27 cellular contexts compared by ENCODE assay signal in genomic region chr18:35811896-35812295, GRCh38.
A peak's percentile ranks its signal among the peaks of the same experiment; 100 is the strongest.
DNase-seq lines count a peak whose midpoint lies in the region; ATAC-seq and TF ChIP-seq lines count a peak whose summit lies in the region.
"Had no signal": no experiment of that assay in that cellular context is flagged by ENCODE, and none has a peak within 500 bp of the region (broad histone marks: within the 10 kb centered on the region; RNA-seq: fewer than 3 reads in every experiment).

No MANE protein-coding gene starts in this region.

- peak overlapping the region; percentile 49 for H3K4me3 Mint-ChIP-seq in natural killer cell treated with Interleukin-12 subunit alpha and Interleukin-12 subunit beta and Interleukin-15 and Interleukin-18, amount 100 ng/mL, for 72 hours
- H3K4me3 Mint-ChIP-seq in natural killer cell, result no peak overlapping the region
- H3K4me3 Mint-ChIP-seq: activated T-helper 17 cell treated with anti-CD3 and anti-CD28 coated beads, Interleukin-2, amount 50 U/mL, for 72 hours; mesothelial cell of epicardium; T-helper 2 cell treated with Interferon-gamma antibody and Interleukin-4, amounts not matched to agents 5 μg/mL and 100 μg/mL, for 36 hours had no signal

- DNase-seq in natural killer cell treated with Interleukin-12 subunit alpha and Interleukin-12 subunit beta and Interleukin-15 and Interleukin-18, amount 100 ng/mL, for 72 hours (ENCODE audit: low spot score), result no peak
- no peak for DNase-seq in natural killer cell
- DNase-seq in OCI-M1 (lab: John Stamatoyannopoulos, UW), result peak; percentile 21
- DNase-seq in epithelial cell of esophagus (ENCODE audit: low read depth), result peak; percentile 84
- no peak for DNase-seq in DMS153 (lab: John Stamatoyannopoulos, UW)
- no peak for DNase-seq in NCI-H1417 (lab: John Stamatoyannopoulos, UW)
- DNase-seq in tibial artery, result no peak
- DNase-seq: caudate nucleus; DMS79; effector CD4-positive, alpha-beta T cell; kidney glomerular epithelial cell; MG63; NCI-H2107; NCI-H526 treated with DMSO at 0.1 percent for 48 hours; nucleus accumbens; right cardiac atrium; SJCRH30; stimulated activated CD4-positive, alpha-beta T cell treated with anti-CD3 and anti-CD28 coated beads, Interleukin-15, amount 100 ng/mL, for 24 hours; stimulated activated naive CD4-positive, alpha-beta T cell had no signal

- peaks cover 7% of the 10 kb centered on the region for H3K9me3 Mint-ChIP-seq in natural killer cell treated with Interleukin-12 subunit alpha and Interleukin-12 subunit beta and Interleukin-15 and Interleukin-18, amount 100 ng/mL, for 72 hours
- H3K9me3 Mint-ChIP-seq in natural killer cell, result peaks cover 0 to 3% of the 10 kb centered on the region in 2 donors
- H3K9me3 Mint-ChIP-seq: activated T-helper 17 cell treated with anti-CD3 and anti-CD28 coated beads, Interleukin-2, amount 50 U/mL, for 72 hours; T-helper 2 cell treated with Interferon-gamma antibody and Interleukin-4, amounts not matched to agents 5 μg/mL and 100 μg/mL, for 36 hours had no signal

- no peak for ATAC-seq in natural killer cell treated with Interleukin-12 subunit alpha and Interleukin-12 subunit beta and Interleukin-15 and Interleukin-18, amount 100 ng/mL, for 72 hours
- no peak for ATAC-seq in natural killer cell
- no peak for ATAC-seq in HG03439 (IDR thresholded peaks at IDR 0.05; ENCODE audit: unreplicated experiment)
- ATAC-seq: A549; activated T-helper 17 cell treated with anti-CD3 and anti-CD28 coated beads, Interleukin-2, amount 50 U/mL, for 72 hours; right cardiac atrium had no signal

- H3K27ac ChIP-seq in tibial artery, result no peak overlapping the region
- H3K27ac ChIP-seq: A549, C4-2B, hepatocyte, SJCRH30 had no signal

- H3K4me1 ChIP-seq in tibial artery, result no peaks in the 10 kb centered on the region
- H3K4me1 ChIP-seq: A549, HAP-1, SJCRH30 had no signal

- peaks cover 7 to 26% of the 10 kb centered on the region in 2 donors for H3K27me3 Mint-ChIP-seq in natural killer cell treated with Interleukin-12 subunit alpha and Interleukin-12 subunit beta and Interleukin-15 and Interleukin-18, amount 100 ng/mL, for 72 hours
- peaks cover 6 to 7% of the 10 kb centered on the region in 2 donors for H3K27me3 Mint-ChIP-seq in natural killer cell (ENCODE audit: low read depth in 2 of 2)

- H3K4me3 ChIP-seq in epithelial cell of esophagus (ENCODE audit: low read length) (no peak overlapping the region), tibial artery (no peak overlapping the region)
- H3K4me3 ChIP-seq: A549, HAP-1, hepatocyte, MG63, SJCRH30 had no signal

- peaks cover 22% of the 10 kb centered on the region in 2 donors for H3K4me1 Mint-ChIP-seq in natural killer cell treated with Interleukin-12 subunit alpha and Interleukin-12 subunit beta and Interleukin-15 and Interleukin-18, amount 100 ng/mL, for 72 hours (ENCODE audit: low read depth in 2 of 2)
- peaks cover 7 to 15% of the 10 kb centered on the region in 2 donors for H3K4me1 Mint-ChIP-seq in natural killer cell
- H3K4me1 Mint-ChIP-seq: activated T-helper 17 cell treated with anti-CD3 and anti-CD28 coated beads, Interleukin-2, amount 50 U/mL, for 72 hours; mesothelial cell of epicardium had no signal

- peaks cover 0 to 3% (median 0%) of the 10 kb centered on the region in 3 donors for H3K9me3 ChIP-seq in tibial artery
- H3K9me3 ChIP-seq: A549, HAP-1, MG63, SJCRH30 had no signal

- peak overlapping the region; percentile 5 to 22 for H3K27ac Mint-ChIP-seq in natural killer cell treated with Interleukin-12 subunit alpha and Interleukin-12 subunit beta and Interleukin-15 and Interleukin-18, amount 100 ng/mL, for 72 hours
- no peak overlapping the region for H3K27ac Mint-ChIP-seq in natural killer cell
- H3K27ac Mint-ChIP-seq: activated T-helper 17 cell treated with anti-CD3 and anti-CD28 coated beads, Interleukin-2, amount 50 U/mL, for 72 hours; mesothelial cell of epicardium; T-helper 2 cell treated with Interferon-gamma antibody and Interleukin-4, amounts not matched to agents 5 μg/mL and 100 μg/mL, for 36 hours had no signal

- TF ChIP-seq CTCF in natural killer cell (IDR thresholded peaks at IDR 0.05) (no peak), epithelial cell of esophagus (IDR thresholded peaks at IDR 0.05; ENCODE audit: insufficient read depth, low read depth, low read length, missing control alignments) (no peak), tibial artery (IDR thresholded peaks at IDR 0.05) (no peak)

- peaks cover 0 to 3% of the 10 kb centered on the region in 2 donors for H3K27me3 ChIP-seq in tibial artery
- H3K27me3 ChIP-seq: hepatocyte, MG63, SJCRH30 had no signal

- H3K36me3 ChIP-seq in tibial artery, result no peaks in the 10 kb centered on the region
- H3K36me3 ChIP-seq: HAP-1, MG63, SJCRH30 had no signal

- intact Hi-C loops in natural killer cell (cut with micrococcal nuclease), result no loop called here
- intact Hi-C loops in tibial artery (cut with DNase I; ENCODE audit: low total_unique reads), result no loop called here

- H3K36me3 Mint-ChIP-seq in natural killer cell treated with Interleukin-12 subunit alpha and Interleukin-12 subunit beta and Interleukin-15 and Interleukin-18, amount 100 ng/mL, for 72 hours, result peaks cover 6% of the 10 kb centered on the region
- no peaks in the 10 kb centered on the region for H3K36me3 Mint-ChIP-seq in natural killer cell
- H3K36me3 Mint-ChIP-seq: mesothelial cell of epicardium had no signal

Comparison
In these comparisons a context has a peak if more than half of its experiments do, and no peak if none do; other contexts are left out.
1. H3K27ac Mint-ChIP-seq: peak in natural killer cell treated with Interleukin-12 subunit alpha and Interleukin-12 subunit beta and Interleukin-15 and Interleukin-18, amount 100 ng/mL, for 72 hours (2 of 2); none in natural killer cell (0 of 2).
2. DNase-seq: peak in OCI-M1 (single experiment) and epithelial cell of esophagus (single experiment); none in natural killer cell treated with Interleukin-12 subunit alpha and Interleukin-12 subunit beta and Interleukin-15 and Interleukin-18, amount 100 ng/mL, for 72 hours (single experiment), natural killer cell (single experiment), DMS153 (single experiment), NCI-H1417 (0 of 3) and tibial artery (0 of 2).